1 cellular context compared by ENCODE assay signal in genomic region chr10:61882621-61883375, GRCh38.
TF ChIP-seq lines count a peak whose summit lies in the region.

No MANE protein-coding gene starts in this region.

TF ChIP-seq in SK-N-SH treated with all-trans-retinoic acid at 6 μM for 48 hours, 23 proteins besides CTCF, POLR2A, EP300 and RAD21 (continued from another document):
- TF ChIP-seq ARNTL (CRISPR knock-in tag; IDR thresholded peaks at IDR 0.05; ENCODE audit: borderline replicate concordance, low read depth): no peak
